1 cellular context compared by ENCODE assay signal in the genomic region with DNA sequence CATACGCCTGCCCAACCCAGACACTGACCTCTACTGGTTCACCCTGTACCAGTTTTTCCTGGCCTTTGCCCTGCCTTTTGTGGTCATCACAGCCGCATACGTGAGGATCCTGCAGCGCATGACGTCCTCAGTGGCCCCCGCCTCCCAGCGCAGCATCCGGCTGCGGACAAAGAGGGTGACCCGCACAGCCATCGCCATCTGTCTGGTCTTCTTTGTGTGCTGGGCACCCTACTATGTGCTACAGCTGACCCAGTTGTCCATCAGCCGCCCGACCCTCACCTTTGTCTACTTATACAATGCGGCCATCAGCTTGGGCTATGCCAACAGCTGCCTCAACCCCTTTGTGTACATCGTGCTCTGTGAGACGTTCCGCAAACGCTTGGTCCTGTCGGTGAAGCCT.
TF ChIP-seq lines count a peak whose summit lies in the region.

No MANE protein-coding gene starts in this region.

TF ChIP-seq in IMR-90, 13 proteins besides CTCF, POLR2A, EP300 and RAD21:
- TF ChIP-seq SMC3 (IDR thresholded peaks at IDR 0.05; ENCODE audit: low read depth, low read length) (no peak), RFX5 (IDR thresholded peaks at IDR 0.05; ENCODE audit: low read depth, low read length) (no peak), FOS (IDR thresholded peaks at IDR 0.05; ENCODE audit: low read depth, low read length) (no peak), MAFK (IDR thresholded peaks at IDR 0.05; ENCODE audit: low read depth, low read length) (no peak), CEBPB (IDR thresholded peaks at IDR 0.05; ENCODE audit: low read depth, low read length) (no peak), MXI1 (IDR thresholded peaks at IDR 0.05; ENCODE audit: borderline replicate concordance, low read depth, low read length) (no peak), RCOR1 (IDR thresholded peaks at IDR 0.05; ENCODE audit: insufficient replicate concordance, low read length) (no peak), NFE2L2 (IDR thresholded peaks at IDR 0.05; ENCODE audit: low read depth, low read length) (no peak), CHD1 (IDR thresholded peaks at IDR 0.05; ENCODE audit: low read depth, low read length) (no peak), BHLHE40 (IDR thresholded peaks at IDR 0.05; ENCODE audit: low read depth, low read length) (no peak)
- TF ChIP-seq, protein P1, sequence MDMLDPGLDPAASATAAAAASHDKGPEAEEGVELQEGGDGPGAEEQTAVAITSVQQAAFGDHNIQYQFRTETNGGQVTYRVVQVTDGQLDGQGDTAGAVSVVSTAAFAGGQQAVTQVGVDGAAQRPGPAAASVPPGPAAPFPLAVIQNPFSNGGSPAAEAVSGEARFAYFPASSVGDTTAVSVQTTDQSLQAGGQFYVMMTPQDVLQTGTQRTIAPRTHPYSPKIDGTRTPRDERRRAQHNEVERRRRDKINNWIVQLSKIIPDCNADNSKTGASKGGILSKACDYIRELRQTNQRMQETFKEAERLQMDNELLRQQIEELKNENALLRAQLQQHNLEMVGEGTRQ (IDR thresholded peaks at IDR 0.05; ENCODE audit: low read depth, low read length) = no peak
- TF ChIP-seq, protein P2, sequence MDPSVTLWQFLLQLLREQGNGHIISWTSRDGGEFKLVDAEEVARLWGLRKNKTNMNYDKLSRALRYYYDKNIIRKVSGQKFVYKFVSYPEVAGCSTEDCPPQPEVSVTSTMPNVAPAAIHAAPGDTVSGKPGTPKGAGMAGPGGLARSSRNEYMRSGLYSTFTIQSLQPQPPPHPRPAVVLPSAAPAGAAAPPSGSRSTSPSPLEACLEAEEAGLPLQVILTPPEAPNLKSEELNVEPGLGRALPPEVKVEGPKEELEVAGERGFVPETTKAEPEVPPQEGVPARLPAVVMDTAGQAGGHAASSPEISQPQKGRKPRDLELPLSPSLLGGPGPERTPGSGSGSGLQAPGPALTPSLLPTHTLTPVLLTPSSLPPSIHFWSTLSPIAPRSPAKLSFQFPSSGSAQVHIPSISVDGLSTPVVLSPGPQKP (IDR thresholded peaks at IDR 0.05; ENCODE audit: borderline replicate concordance, low read depth, low read length) = no peak
TF ChIP-seq in IMR-90: peak in this region for 0.
